Comparison of ENCODE assay signal across 23 cellular contexts in the genomic region with DNA sequence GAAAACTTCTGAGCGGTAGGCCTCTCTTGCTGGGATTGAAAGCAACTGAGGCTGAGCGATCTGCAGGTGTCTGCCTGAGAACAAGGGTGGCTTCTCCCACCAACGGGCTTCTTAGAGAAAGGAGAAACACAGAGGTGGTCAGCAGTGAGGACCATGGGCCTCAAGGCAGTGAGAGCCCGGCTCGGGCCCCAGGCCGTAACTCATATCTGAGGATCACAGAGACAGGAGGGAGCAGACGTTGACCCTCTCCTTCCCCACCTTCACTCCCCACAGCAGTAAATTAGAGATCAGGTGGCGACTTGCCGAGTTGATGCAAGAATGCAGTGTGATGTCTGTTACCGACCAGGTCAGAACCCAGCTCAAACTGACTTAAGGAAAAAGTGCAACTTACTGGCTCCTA.
"Had no signal": no experiment of that assay in that cellular context is flagged by ENCODE, and none has a peak within 500 bp of the region (broad histone marks: within the 10 kb centered on the region; RNA-seq: fewer than 3 reads in every experiment).

No MANE protein-coding gene starts in this region.

- H3K9me3 ChIP-seq: colonic mucosa, gastrocnemius medialis, heart right ventricle, left ventricle myocardium inferior, ovary, right atrium auricular region, sigmoid colon, testis had no signal

- H3K36me3 Mint-ChIP-seq: naive thymus-derived CD8-positive, alpha-beta T cell; stimulated activated naive B cell treated with anti-CD40 and anti-IgM and Interleukin-4, amounts not matched to agents 10 μg/mL and 1 μg/mL and 100 μg/mL, for 72 hours had no signal

- ATAC-seq: esophagus mucosa; gastrocnemius medialis; heart right ventricle; naive thymus-derived CD8-positive, alpha-beta T cell; stimulated activated naive B cell treated with anti-CD40 and anti-IgM and Interleukin-4, amounts not matched to agents 10 μg/mL and 1 μg/mL and 100 μg/mL, for 72 hours; stimulated activated naive CD8-positive, alpha-beta T cell treated with anti-CD3 and anti-CD28 coated beads, Interleukin-15, amount 100 ng/mL, for 72 hours had no signal

- DNase-seq: colonic mucosa; dermis blood vessel endothelial cell; effector CD4-positive, alpha-beta T cell; gastrocnemius medialis; heart right ventricle; hypothalamus; left ventricle myocardium inferior; mesenchymal stem cell; naive thymus-derived CD8-positive, alpha-beta T cell; nucleus accumbens; ovary; sigmoid colon; stimulated activated CD4-positive, alpha-beta T cell treated with anti-CD3 and anti-CD28 coated beads, Interleukin-2, amount 100 ng/mL, for 24 hours; stimulated activated CD4-positive, alpha-beta T cell treated with anti-CD3 and anti-CD28 coated beads, Interleukin-4, amount 100 ng/mL, for 4 hours; stimulated activated naive B cell treated with anti-CD40 and anti-IgM and Interleukin-4, amounts not matched to agents 10 μg/mL and 1 μg/mL and 100 μg/mL, for 72 hours; stimulated activated naive CD8-positive, alpha-beta T cell treated with anti-CD3 and anti-CD28 coated beads, Interleukin-15, amount 100 ng/mL, for 72 hours; testis had no signal

- H3K27me3 ChIP-seq: colonic mucosa, ovary, right atrium auricular region, testis had no signal

- H3K9me3 Mint-ChIP-seq: naive thymus-derived CD8-positive, alpha-beta T cell; neural crest cell; stimulated activated naive B cell treated with anti-CD40 and anti-IgM and Interleukin-4, amounts not matched to agents 10 μg/mL and 1 μg/mL and 100 μg/mL, for 72 hours; stimulated activated naive CD8-positive, alpha-beta T cell treated with anti-CD3 and anti-CD28 coated beads, Interleukin-15, amount 100 ng/mL, for 72 hours had no signal

- H3K4me1 ChIP-seq: colonic mucosa, testis had no signal

- H3K36me3 ChIP-seq: colonic mucosa, gastrocnemius medialis, heart right ventricle, left ventricle myocardium inferior, ovary, right atrium auricular region, sigmoid colon, tibial nerve had no signal

- H3K4me3 Mint-ChIP-seq: naive thymus-derived CD8-positive, alpha-beta T cell; neural crest cell; stimulated activated naive B cell treated with anti-CD40 and anti-IgM and Interleukin-4, amounts not matched to agents 10 μg/mL and 1 μg/mL and 100 μg/mL, for 72 hours; stimulated activated naive CD8-positive, alpha-beta T cell treated with anti-CD3 and anti-CD28 coated beads, Interleukin-15, amount 100 ng/mL, for 72 hours had no signal

- H3K4me3 ChIP-seq: colonic mucosa, gastrocnemius medialis, heart right ventricle, left ventricle myocardium inferior, lung, ovary, right atrium auricular region, sigmoid colon, skin epidermis, testis, tibial nerve had no signal

- H3K27ac ChIP-seq: colonic mucosa, gastrocnemius medialis, heart right ventricle, left ventricle myocardium inferior, ovary, right atrium auricular region, skin epidermis, testis, tibial nerve had no signal

- H3K27ac Mint-ChIP-seq: stimulated activated naive B cell treated with anti-CD40 and anti-IgM and Interleukin-4, amounts not matched to agents 10 μg/mL and 1 μg/mL and 100 μg/mL, for 72 hours had no signal
